Comparison of ENCODE assay signal across 1 cellular context in the genomic region with DNA sequence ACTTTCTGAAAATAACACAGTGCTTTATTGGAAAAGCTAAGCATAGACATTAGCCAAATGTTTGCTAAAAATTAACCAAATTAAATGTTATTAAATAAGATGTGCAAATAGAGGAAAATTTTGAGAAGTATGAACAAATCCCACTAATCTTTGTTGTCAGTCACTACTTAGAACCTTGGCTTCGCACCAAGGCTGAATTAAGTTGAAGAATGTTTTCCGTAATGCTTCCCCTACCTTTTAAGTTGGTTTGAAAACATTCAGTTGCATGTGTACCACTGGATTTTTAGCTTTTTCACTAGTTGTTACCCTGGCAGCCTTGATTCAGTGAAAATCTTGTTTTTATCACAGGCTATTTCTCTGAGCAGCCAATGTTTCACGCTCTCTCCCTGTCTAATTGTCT.
TF ChIP-seq lines count a peak whose summit lies in the region.

No MANE protein-coding gene starts in this region.

TF ChIP-seq in HepG2, 621 proteins besides CTCF, POLR2A, EP300 and RAD21:
- TF ChIP-seq, protein P1, sequence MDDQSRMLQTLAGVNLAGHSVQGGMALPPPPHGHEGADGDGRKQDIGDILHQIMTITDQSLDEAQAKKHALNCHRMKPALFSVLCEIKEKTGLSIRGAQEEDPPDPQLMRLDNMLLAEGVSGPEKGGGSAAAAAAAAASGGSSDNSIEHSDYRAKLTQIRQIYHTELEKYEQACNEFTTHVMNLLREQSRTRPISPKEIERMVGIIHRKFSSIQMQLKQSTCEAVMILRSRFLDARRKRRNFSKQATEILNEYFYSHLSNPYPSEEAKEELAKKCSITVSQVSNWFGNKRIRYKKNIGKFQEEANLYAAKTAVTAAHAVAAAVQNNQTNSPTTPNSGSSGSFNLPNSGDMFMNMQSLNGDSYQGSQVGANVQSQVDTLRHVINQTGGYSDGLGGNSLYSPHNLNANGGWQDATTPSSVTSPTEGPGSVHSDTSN (CRISPR knock-in tag; IDR thresholded peaks at IDR 0.05; ENCODE audit: borderline replicate concordance), result no peak
- TF ChIP-seq KLF15 (CRISPR knock-in tag; IDR thresholded peaks at IDR 0.05; ENCODE audit: borderline replicate concordance) (no peak), ZNF337 (CRISPR knock-in tag; IDR thresholded peaks at IDR 0.05; ENCODE audit: borderline replicate concordance, low read depth) (no peak), GATAD2A (CRISPR knock-in tag; IDR thresholded peaks at IDR 0.05) (no peak), NFATC3 (CRISPR knock-in tag; IDR thresholded peaks at IDR 0.05) (no peak), ZNF382 (CRISPR knock-in tag; IDR thresholded peaks at IDR 0.05; ENCODE audit: borderline replicate concordance) (no peak), ZNF691 (CRISPR knock-in tag; IDR thresholded peaks at IDR 0.05; ENCODE audit: borderline replicate concordance, low read depth) (no peak)
- TF ChIP-seq, protein P2, sequence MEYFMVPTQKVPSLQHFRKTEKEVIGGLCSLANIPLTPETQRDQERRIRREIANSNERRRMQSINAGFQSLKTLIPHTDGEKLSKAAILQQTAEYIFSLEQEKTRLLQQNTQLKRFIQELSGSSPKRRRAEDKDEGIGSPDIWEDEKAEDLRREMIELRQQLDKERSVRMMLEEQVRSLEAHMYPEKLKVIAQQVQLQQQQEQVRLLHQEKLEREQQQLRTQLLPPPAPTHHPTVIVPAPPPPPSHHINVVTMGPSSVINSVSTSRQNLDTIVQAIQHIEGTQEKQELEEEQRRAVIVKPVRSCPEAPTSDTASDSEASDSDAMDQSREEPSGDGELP (IDR thresholded peaks at IDR 0.05; ENCODE audit: borderline replicate concordance, low read depth), result no peak
